Comparison of ENCODE assay signal across 1 cellular context in the genomic region with DNA sequence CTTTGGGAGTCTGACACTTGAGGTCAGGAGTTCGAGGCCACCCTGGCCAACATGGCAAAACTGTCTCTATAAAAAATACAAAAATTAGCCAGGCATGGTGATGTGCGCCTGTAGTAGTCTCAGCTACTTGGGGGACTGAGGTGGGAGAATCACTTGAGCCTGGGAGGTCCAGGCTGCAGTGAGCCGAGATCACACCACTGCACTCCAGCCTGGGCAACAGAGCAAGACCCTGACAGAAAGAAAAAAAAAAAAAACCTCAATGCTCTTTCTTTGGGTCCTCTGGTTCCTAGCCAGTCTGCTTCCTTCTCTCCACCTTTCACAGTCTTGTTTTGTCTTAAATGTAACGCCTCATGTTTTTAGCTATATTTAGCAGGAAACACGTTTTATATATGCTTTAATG.
A peak's percentile ranks its signal among the peaks of the same experiment; 100 is the strongest.
TF ChIP-seq lines count a peak whose summit lies in the region.

No MANE protein-coding gene starts in this region.

TF ChIP-seq in WTC11, 78 proteins besides CTCF, POLR2A, EP300 and RAD21 (continued from another document):
- TF ChIP-seq, protein P1, sequence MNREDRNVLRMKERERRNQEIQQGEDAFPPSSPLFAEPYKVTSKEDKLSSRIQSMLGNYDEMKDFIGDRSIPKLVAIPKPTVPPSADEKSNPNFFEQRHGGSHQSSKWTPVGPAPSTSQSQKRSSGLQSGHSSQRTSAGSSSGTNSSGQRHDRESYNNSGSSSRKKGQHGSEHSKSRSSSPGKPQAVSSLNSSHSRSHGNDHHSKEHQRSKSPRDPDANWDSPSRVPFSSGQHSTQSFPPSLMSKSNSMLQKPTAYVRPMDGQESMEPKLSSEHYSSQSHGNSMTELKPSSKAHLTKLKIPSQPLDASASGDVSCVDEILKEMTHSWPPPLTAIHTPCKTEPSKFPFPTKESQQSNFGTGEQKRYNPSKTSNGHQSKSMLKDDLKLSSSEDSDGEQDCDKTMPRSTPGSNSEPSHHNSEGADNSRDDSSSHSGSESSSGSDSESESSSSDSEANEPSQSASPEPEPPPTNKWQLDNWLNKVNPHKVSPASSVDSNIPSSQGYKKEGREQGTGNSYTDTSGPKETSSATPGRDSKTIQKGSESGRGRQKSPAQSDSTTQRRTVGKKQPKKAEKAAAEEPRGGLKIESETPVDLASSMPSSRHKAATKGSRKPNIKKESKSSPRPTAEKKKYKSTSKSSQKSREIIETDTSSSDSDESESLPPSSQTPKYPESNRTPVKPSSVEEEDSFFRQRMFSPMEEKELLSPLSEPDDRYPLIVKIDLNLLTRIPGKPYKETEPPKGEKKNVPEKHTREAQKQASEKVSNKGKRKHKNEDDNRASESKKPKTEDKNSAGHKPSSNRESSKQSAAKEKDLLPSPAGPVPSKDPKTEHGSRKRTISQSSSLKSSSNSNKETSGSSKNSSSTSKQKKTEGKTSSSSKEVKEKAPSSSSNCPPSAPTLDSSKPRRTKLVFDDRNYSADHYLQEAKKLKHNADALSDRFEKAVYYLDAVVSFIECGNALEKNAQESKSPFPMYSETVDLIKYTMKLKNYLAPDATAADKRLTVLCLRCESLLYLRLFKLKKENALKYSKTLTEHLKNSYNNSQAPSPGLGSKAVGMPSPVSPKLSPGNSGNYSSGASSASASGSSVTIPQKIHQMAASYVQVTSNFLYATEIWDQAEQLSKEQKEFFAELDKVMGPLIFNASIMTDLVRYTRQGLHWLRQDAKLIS (CRISPR knock-in tag; IDR thresholded peaks at IDR 0.05; ENCODE audit: borderline replicate concordance): no peak
- TF ChIP-seq TP53 (CRISPR knock-in tag; IDR thresholded peaks at IDR 0.05): no peak
- TF ChIP-seq TCF7 (CRISPR knock-in tag; IDR thresholded peaks at IDR 0.05; ENCODE audit: low read depth): no peak
- TF ChIP-seq ZNF121 (CRISPR knock-in tag; IDR thresholded peaks at IDR 0.05): 0 out of 2 replicates have a peak, but pooled peaks have one; percentile 41
- no peak for TF ChIP-seq IRF2 (CRISPR knock-in tag; IDR thresholded peaks at IDR 0.05; ENCODE audit: borderline replicate concordance, low read depth)
- TF ChIP-seq FOXK1 (CRISPR knock-in tag; IDR thresholded peaks at IDR 0.05): no peak
- TF ChIP-seq GRHL2 (CRISPR knock-in tag; IDR thresholded peaks at IDR 0.05; ENCODE audit: insufficient replicate concordance, severe bottlenecking): no peak
- TF ChIP-seq, protein P2, sequence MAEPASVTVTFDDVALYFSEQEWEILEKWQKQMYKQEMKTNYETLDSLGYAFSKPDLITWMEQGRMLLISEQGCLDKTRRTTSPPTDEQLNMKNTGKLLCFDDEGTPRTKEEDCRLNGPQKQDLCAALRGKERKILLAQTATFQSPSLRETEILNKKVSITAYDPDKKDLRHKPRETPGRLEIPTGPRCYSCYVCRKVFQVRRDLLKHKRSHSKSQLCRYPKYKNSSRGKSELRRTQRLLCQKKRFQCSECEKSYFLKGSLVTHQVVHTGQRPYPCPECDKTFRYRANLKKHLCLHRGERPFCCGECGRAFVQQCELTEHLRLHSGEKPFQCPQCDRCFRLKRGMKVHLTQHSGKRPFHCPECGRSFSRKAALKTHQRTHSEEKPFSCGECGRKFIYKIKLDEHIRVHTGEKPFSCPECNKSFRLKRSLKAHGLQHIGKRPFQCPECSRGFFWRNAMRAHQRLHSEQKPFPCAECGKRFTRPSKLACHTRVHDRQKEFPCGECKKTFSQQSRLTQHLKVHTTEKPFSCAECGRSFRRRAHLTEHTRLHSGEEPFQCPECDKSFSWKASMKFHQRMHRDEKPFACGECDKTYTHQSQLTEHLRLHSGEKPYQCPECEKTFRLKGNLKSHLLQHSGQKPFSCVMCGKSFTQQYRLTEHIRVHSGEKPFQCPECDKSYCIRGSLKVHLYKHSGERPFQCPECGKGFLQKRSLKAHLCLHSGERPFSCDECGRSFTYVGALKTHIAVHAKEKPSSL (CRISPR knock-in tag; conservative IDR thresholded peaks at IDR 0.05): no peak
TF ChIP-seq in WTC11: peak in this region for 1.
